1 cellular context compared by ENCODE assay signal in the genomic region with DNA sequence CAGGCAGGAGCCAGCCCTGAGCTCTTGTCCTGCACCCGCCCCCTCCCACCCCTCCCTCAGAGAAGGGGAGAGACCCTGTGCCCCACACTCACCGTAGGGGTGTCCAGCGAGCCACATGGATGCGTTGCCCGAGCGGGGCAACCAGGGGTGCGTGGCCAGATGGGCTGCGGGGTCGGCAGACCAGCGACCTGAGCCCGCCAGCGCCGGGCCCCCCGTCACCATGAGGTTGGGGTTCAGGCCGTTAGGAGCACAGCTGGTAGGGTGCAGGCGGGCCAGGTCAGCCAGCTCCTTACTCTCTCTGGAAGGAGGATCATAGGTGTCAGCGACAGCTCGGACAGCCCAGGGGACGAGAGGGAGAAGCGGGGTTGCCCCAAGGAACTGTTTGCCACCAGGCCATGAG.
A peak's percentile ranks its signal among the peaks of the same experiment; 100 is the strongest.
TF ChIP-seq lines count a peak whose summit lies in the region.

No MANE protein-coding gene starts in this region.

TF ChIP-seq in HepG2, 621 proteins besides CTCF, POLR2A, EP300 and RAD21:
- TF ChIP-seq ZBTB7B (CRISPR knock-in tag; IDR thresholded peaks at IDR 0.05) (no peak), ZNF563 (CRISPR knock-in tag; IDR thresholded peaks at IDR 0.05) (no peak), AGO2 (optimal IDR thresholded peaks at IDR 0.05; ENCODE audit: low read depth, low read length) (peak; percentile 77), RBFOX2 (IDR thresholded peaks at IDR 0.05; ENCODE audit: low read depth, low read length) (peak; percentile 33; the same call in 1 of the 2 replicates)
- TF ChIP-seq, protein P1, sequence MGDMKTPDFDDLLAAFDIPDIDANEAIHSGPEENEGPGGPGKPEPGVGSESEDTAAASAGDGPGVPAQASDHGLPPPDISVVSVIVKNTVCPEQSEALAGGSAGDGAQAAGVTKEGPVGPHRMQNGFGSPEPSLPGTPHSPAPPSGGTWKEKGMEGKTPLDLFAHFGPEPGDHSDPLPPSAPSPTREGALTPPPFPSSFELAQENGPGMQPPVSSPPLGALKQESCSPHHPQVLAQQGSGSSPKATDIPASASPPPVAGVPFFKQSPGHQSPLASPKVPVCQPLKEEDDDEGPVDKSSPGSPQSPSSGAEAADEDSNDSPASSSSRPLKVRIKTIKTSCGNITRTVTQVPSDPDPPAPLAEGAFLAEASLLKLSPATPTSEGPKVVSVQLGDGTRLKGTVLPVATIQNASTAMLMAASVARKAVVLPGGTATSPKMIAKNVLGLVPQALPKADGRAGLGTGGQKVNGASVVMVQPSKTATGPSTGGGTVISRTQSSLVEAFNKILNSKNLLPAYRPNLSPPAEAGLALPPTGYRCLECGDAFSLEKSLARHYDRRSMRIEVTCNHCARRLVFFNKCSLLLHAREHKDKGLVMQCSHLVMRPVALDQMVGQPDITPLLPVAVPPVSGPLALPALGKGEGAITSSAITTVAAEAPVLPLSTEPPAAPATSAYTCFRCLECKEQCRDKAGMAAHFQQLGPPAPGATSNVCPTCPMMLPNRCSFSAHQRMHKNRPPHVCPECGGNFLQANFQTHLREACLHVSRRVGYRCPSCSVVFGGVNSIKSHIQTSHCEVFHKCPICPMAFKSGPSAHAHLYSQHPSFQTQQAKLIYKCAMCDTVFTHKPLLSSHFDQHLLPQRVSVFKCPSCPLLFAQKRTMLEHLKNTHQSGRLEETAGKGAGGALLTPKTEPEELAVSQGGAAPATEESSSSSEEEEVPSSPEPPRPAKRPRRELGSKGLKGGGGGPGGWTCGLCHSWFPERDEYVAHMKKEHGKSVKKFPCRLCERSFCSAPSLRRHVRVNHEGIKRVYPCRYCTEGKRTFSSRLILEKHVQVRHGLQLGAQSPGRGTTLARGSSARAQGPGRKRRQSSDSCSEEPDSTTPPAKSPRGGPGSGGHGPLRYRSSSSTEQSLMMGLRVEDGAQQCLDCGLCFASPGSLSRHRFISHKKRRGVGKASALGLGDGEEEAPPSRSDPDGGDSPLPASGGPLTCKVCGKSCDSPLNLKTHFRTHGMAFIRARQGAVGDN (CRISPR knock-in tag; IDR thresholded peaks at IDR 0.05), result 0 out of 2 replicates have a peak, but pooled peaks have one; percentile 9
